9 cellular contexts compared by ENCODE assay signal in genomic region chr6:165245287-165245686, GRCh38.
DNase-seq lines count a peak whose midpoint lies in the region; ATAC-seq, FAIRE-seq and TF ChIP-seq lines count a peak whose summit lies in the region.
"Had no signal": no experiment of that assay in that cellular context is flagged by ENCODE, and none has a peak within 500 bp of the region (broad histone marks: within the 10 kb centered on the region; RNA-seq: fewer than 3 reads in every experiment).

No MANE protein-coding gene starts in this region.

- no peak overlapping the region for H2BK12ac ChIP-seq in neuronal stem cell (ENCODE audit: low read length)

- no peaks in the 10 kb centered on the region for H3K36me3 ChIP-seq in MG63
- no peaks in the 10 kb centered on the region for H3K36me3 ChIP-seq in neuronal stem cell (replicated peaks in 1 of 2; ENCODE audit: control insufficient read depth in 2 of 2, insufficient read depth in 2 of 2, low read length in 2 of 2)
- no peaks in the 10 kb centered on the region for H3K36me3 ChIP-seq in thyroid gland

- DNase-seq in D721Med (ENCODE audit: insufficient read length, low spot score) (no peak), MG63 (peak; percentile 18), choroid plexus epithelial cell (ENCODE audit: low read depth) (peak; percentile 56), neuronal stem cell (ENCODE audit: low spot score) (no peak), thyroid gland (no peak), left lobe of liver (ENCODE audit: low spot score) (no peak), occipital lobe (lab: John Stamatoyannopoulos, UW) (no peak)
- DNase-seq: stimulated activated CD4-positive, alpha-beta T cell treated with anti-CD3 and anti-CD28 coated beads, Interleukin-2, amount 100 ng/mL, for 24 hours had no signal

- H3K27me3 ChIP-seq in MG63 = no peaks in the 10 kb centered on the region
- H3K27me3 ChIP-seq in neuronal stem cell (ENCODE audit: control insufficient read depth in 3 of 3, insufficient read depth in 3 of 3, low read depth in 1 of 3, low read length in 3 of 3) = no peaks in the 10 kb centered on the region
- no peaks in the 10 kb centered on the region for H3K27me3 ChIP-seq in thyroid gland

- no peak overlapping the region for H3K4me2 ChIP-seq in neuronal stem cell (ENCODE audit: insufficient read depth, low read length, poor library complexity, severe bottlenecking)

- no peak overlapping the region for H3K4ac ChIP-seq in neuronal stem cell (ENCODE audit: low read length)

- H2AK5ac ChIP-seq in neuronal stem cell (ENCODE audit: low read depth, low read length) = no peak overlapping the region

- H3K4me1 ChIP-seq in neuronal stem cell (ENCODE audit: control insufficient read depth in 2 of 2, insufficient read depth in 1 of 2, low read depth in 1 of 2, low read length in 2 of 2) = peaks cover 5 to 6% of the 10 kb centered on the region in 2 donors
- no peaks in the 10 kb centered on the region for H3K4me1 ChIP-seq in thyroid gland

- H3K9me3 ChIP-seq in MG63 = no peaks in the 10 kb centered on the region
- H3K9me3 ChIP-seq in neuronal stem cell (replicated peaks in 1 of 2; ENCODE audit: control insufficient read depth in 2 of 2, insufficient read depth in 1 of 2, low read depth in 1 of 2, low read length in 2 of 2) = peaks cover 0 to 2% of the 10 kb centered on the region in 2 donors
- no peaks in the 10 kb centered on the region for H3K9me3 ChIP-seq in thyroid gland

- no peak for TF ChIP-seq POLR2A in thyroid gland (IDR thresholded peaks at IDR 0.05)

- no peaks in the 10 kb centered on the region for H3K79me1 ChIP-seq in neuronal stem cell (ENCODE audit: low read depth, low read length)

- H3K23ac ChIP-seq in neuronal stem cell (ENCODE audit: low read depth, low read length, poor library complexity) = no peak overlapping the region

- H2AFZ ChIP-seq in neuronal stem cell (ENCODE audit: low read length) = peak overlapping the region; percentile 80

- no peak overlapping the region for H2BK5ac ChIP-seq in neuronal stem cell (ENCODE audit: low read length)

- WGBS in neuronal stem cell (ENCODE audit: extremely low coverage in 2 of 2, insufficient read length in 2 of 2, insufficient replicate concordance in 1 of 2), 2 donors = no CpG with 5 or more reads among the region's 4 CpGs
- WGBS in thyroid gland, 2 donors = 67 to 77% methylated on average over 4 of the region's 4 CpGs

- no peak overlapping the region for H3K14ac ChIP-seq in neuronal stem cell (ENCODE audit: low read length)

- H2BK15ac ChIP-seq in neuronal stem cell (ENCODE audit: low read length) = no peak overlapping the region

- H4K91ac ChIP-seq in neuronal stem cell (ENCODE audit: low read depth, low read length, poor library complexity) = no peak overlapping the region

- H4K8ac ChIP-seq in neuronal stem cell (ENCODE audit: low read depth, low read length) = no peak overlapping the region

- no peak overlapping the region for H3K27ac ChIP-seq in neuronal stem cell (replicated peaks; ENCODE audit: low read length)
- H3K27ac ChIP-seq in thyroid gland = no peak overlapping the region

- H2BK120ac ChIP-seq in neuronal stem cell (ENCODE audit: low read depth, low read length) = no peak overlapping the region

- H3K4me3 ChIP-seq in MG63 = no peak overlapping the region
- no peak overlapping the region for H3K4me3 ChIP-seq in choroid plexus epithelial cell (ENCODE audit: low read depth, low read length)
- H3K4me3 ChIP-seq in neuronal stem cell (ENCODE audit: low read length in 2 of 2) = no peak overlapping the region
- no peak overlapping the region for H3K4me3 ChIP-seq in thyroid gland (replicated peaks in 1 of 3)

- no peak for FAIRE-seq in D721Med (lab: Jason Lieb, UNC)

- peak; percentile 49 for TF ChIP-seq CTCF in D721Med (IDR thresholded peaks at IDR 0.05; ENCODE audit: insufficient read depth, missing control alignments)
- peak; percentile 52 for TF ChIP-seq CTCF in choroid plexus epithelial cell (conservative IDR thresholded peaks at IDR 0.05; ENCODE audit: low read depth, low read length)
- peak in 2 of 6 experiments; percentile 5 to 28 for TF ChIP-seq CTCF in thyroid gland (IDR thresholded peaks at IDR 0.05)

- no peak overlapping the region for H3K9ac ChIP-seq in neuronal stem cell (ENCODE audit: low read depth, low read length, poor library complexity)

- H3K18ac ChIP-seq in neuronal stem cell (ENCODE audit: low read length) = no peak overlapping the region

- no peak for ATAC-seq in left lobe of liver
- ATAC-seq in GM21423 (IDR thresholded peaks at IDR 0.05; ENCODE audit: unreplicated experiment) = no peak

- intact Hi-C loops in thyroid gland (cut with DNase I) = no loop called here

Comparison
In these comparisons a context has a peak if more than half of its experiments do, and no peak if none do; other contexts are left out.
1. DNase-seq: peak in MG63 (single experiment) and choroid plexus epithelial cell (single experiment); none in D721Med (single experiment), neuronal stem cell (single experiment), thyroid gland (0 of 2), left lobe of liver (single experiment) and occipital lobe (single experiment).